Comparison of ENCODE assay signal across 19 cellular contexts in genomic region chr19:24048261-24048660, GRCh38. TPM values are rescaled to one million over a fixed set of nuclear protein-coding genes. Genes with fewer than 3 reads are reported as not detected.
DNase-seq lines count a peak whose midpoint lies in the region; ATAC-seq and TF ChIP-seq lines count a peak whose summit lies in the region.
"Had no signal": no experiment of that assay in that cellular context is flagged by ENCODE, and none has a peak within 500 bp of the region (broad histone marks: within the 10 kb centered on the region; RNA-seq: fewer than 3 reads in every experiment).

No MANE protein-coding gene starts in this region.

- no peak for ATAC-seq in HG03175 (IDR thresholded peaks at IDR 0.05; ENCODE audit: unreplicated experiment)
- ATAC-seq: HCT116 had no signal

- peaks cover 5% of the 10 kb centered on the region for H3K79me1 ChIP-seq in H9 (ENCODE audit: insufficient read depth, low read depth, low read length, poor library complexity, severe bottlenecking)

- no peaks in the 10 kb centered on the region for H4K20me1 ChIP-seq in H9 (ENCODE audit: control insufficient read depth, insufficient read depth, insufficient read length)

- H3K4ac ChIP-seq in H9 (ENCODE audit: low read depth, low read length): no peak overlapping the region

- H3K23me2 ChIP-seq in H9 (ENCODE audit: insufficient read length, low read depth, low read length, poor library complexity, severe bottlenecking): no peaks in the 10 kb centered on the region

- H3K79me2 ChIP-seq in H9 (ENCODE audit: insufficient read depth, low read length): no peaks in the 10 kb centered on the region; the same call in 1 of the 2 replicates

- no peak overlapping the region for H4K5ac ChIP-seq in H9 (ENCODE audit: insufficient read length, low read depth, low read length)

- no peak overlapping the region for H2AK5ac ChIP-seq in H9 (ENCODE audit: insufficient read length, low read length)

- H3K18ac ChIP-seq in H9 (ENCODE audit: insufficient read length, low read depth, low read length): no peak overlapping the region

- H3K4me3 ChIP-seq in GM12864 (ENCODE audit: low read depth, low read length) (no peak overlapping the region), endodermal cell (ENCODE audit: low read length) (no peak overlapping the region), sigmoid colon (no peak overlapping the region)
- H3K4me3 ChIP-seq: MG63, PC-9, SJSA1 had no signal

- H3K4me1 ChIP-seq in H9 (ENCODE audit: insufficient read depth, low read length): no peaks in the 10 kb centered on the region
- H3K4me1 ChIP-seq in endodermal cell (ENCODE audit: control insufficient read depth, insufficient read depth, low read length): peaks cover 2% of the 10 kb centered on the region
- no peaks in the 10 kb centered on the region for H3K4me1 ChIP-seq in sigmoid colon

- WGBS in H9 (ENCODE audit: extremely low coverage, insufficient read length, low lambda C conversion rate): no CpG with 5 or more reads among the region's 10 CpGs
- WGBS in endodermal cell (ENCODE audit: insufficient coverage in 1 of 2, insufficient read length in 1 of 2), 2 experiments: 96 to 97% methylated on average over 9 to 10 of the region's 10 CpGs
- WGBS in sigmoid colon, 2 donors: 94 to 98% methylated on average over 10 of the region's 10 CpGs

- H3K36me3 ChIP-seq in endodermal cell (ENCODE audit: control insufficient read depth, insufficient read depth, low read length) (peaks cover 74% of the 10 kb centered on the region), sigmoid colon (peaks cover 32 to 92% (median 47%) of the 10 kb centered on the region in 4 donors)

- no peak for TF ChIP-seq EP300 in sigmoid colon (IDR thresholded peaks at IDR 0.05)

- H3K27ac Mint-ChIP-seq in H9 (0 out of 7 replicates have a peak overlapping the region, but pooled peaks of 1 of the 3 experiments have one; percentile 37), endodermal cell (no peak overlapping the region)

- H3K4me3 Mint-ChIP-seq in H9 (no peak overlapping the region), endodermal cell (no peak overlapping the region)
- H3K4me3 Mint-ChIP-seq: CD14-positive monocyte had no signal

- no peak overlapping the region for H2BK12ac ChIP-seq in H9 (ENCODE audit: insufficient read length, low read depth, low read length)

- no peak overlapping the region for H2AFZ ChIP-seq in H9 (ENCODE audit: low read length)
- H2AFZ ChIP-seq: PC-9 had no signal

- H3K27me3 ChIP-seq in H9 (ENCODE audit: insufficient read depth, low read length) (no peaks in the 10 kb centered on the region), endodermal cell (ENCODE audit: control insufficient read depth, insufficient read depth, low read length, poor library complexity, severe bottlenecking) (no peaks in the 10 kb centered on the region), sigmoid colon (no peaks in the 10 kb centered on the region)
- H3K27me3 ChIP-seq: MG63, SJSA1 had no signal

- no peak for DNase-seq in GM12864 (ENCODE audit: low read depth)
- DNase-seq in H9: peak; percentile 27
- DNase-seq in endodermal cell: peak; percentile 51
- DNase-seq in mesenteric fat pad (ENCODE audit: low spot score): peak; percentile 62
- DNase-seq in sigmoid colon: no peak
- DNase-seq in T1000 (lab: John Stamatoyannopoulos, UW): no peak
- DNase-seq: AML-193, COR-L47, DMS53, MG63, NCI-H1092, NCI-H146, NCI-H2081, NCI-H774, PC-9 had no signal

- peaks cover 67 to 86% (median 84%) of the 10 kb centered on the region in 3 experiments for H3K36me3 Mint-ChIP-seq in H9 (ENCODE audit: insufficient read depth in 1 of 3, low read depth in 3 of 3)
- peaks cover 82% of the 10 kb centered on the region for H3K36me3 Mint-ChIP-seq in endodermal cell (ENCODE audit: low read depth)

- no peak overlapping the region for H2BK120ac ChIP-seq in H9 (ENCODE audit: low read depth, low read length, poor library complexity, severe bottlenecking)

- H3K4me1 Mint-ChIP-seq in H9 (no peaks in the 10 kb centered on the region), endodermal cell (no peaks in the 10 kb centered on the region)
- H3K4me1 Mint-ChIP-seq: CD14-positive monocyte had no signal

- intact Hi-C loops in sigmoid colon (cut with DNase I): no loop called here

- H2BK15ac ChIP-seq in H9 (ENCODE audit: low read depth, low read length): no peak overlapping the region

- H3K9ac ChIP-seq in H9 (ENCODE audit: extremely low read depth, insufficient read length, low read length): no peak overlapping the region
- H3K9ac ChIP-seq in endodermal cell (ENCODE audit: extremely low read depth, low read length, poor library complexity, severe bottlenecking): no peak overlapping the region

- H3K27ac ChIP-seq in H9 (ENCODE audit: insufficient read length, low read depth, low read length) (no peak overlapping the region), endodermal cell (ENCODE audit: low read depth, low read length) (no peak overlapping the region), sigmoid colon (no peak overlapping the region)
- H3K27ac ChIP-seq: PC-9, SJSA1 had no signal

- H3K4me2 ChIP-seq in H9 (ENCODE audit: insufficient read depth, insufficient read length, low read length): no peak overlapping the region
- H3K4me2 ChIP-seq: PC-9 had no signal

- no peak overlapping the region for H4K8ac ChIP-seq in H9 (replicated peaks; ENCODE audit: insufficient read length, low read depth, low read length)

- H3T11ph ChIP-seq in H9 (ENCODE audit: low read length): no peak overlapping the region

- no peak overlapping the region for H2BK20ac ChIP-seq in H9 (ENCODE audit: low read depth, low read length, poor library complexity, severe bottlenecking)

- H3K27me3 Mint-ChIP-seq in H9 (ENCODE audit: low read depth) (no peaks in the 10 kb centered on the region), endodermal cell (ENCODE audit: insufficient read depth) (no peaks in the 10 kb centered on the region)

- H4K91ac ChIP-seq in H9 (ENCODE audit: insufficient read length, low read depth, low read length): no peak overlapping the region

- no peak for TF ChIP-seq POLR2A in sigmoid colon (IDR thresholded peaks at IDR 0.05)

- no peak overlapping the region for H3K56ac ChIP-seq in H9 (ENCODE audit: insufficient read length, low read depth, low read length)

- peak; percentile 30 for TF ChIP-seq CTCF in GM12864 (IDR thresholded peaks at IDR 0.05; ENCODE audit: low read depth, low read length, missing control alignments)
- peak; percentile 39; the same call in 2 of the 3 replicates for TF ChIP-seq CTCF in H9 (conservative IDR thresholded peaks at IDR 0.05)
- TF ChIP-seq CTCF in endodermal cell (conservative IDR thresholded peaks at IDR 0.05): peak; percentile 53
- TF ChIP-seq CTCF in sigmoid colon (IDR thresholded peaks at IDR 0.05): no peak

- no peak overlapping the region for H3K14ac ChIP-seq in H9 (ENCODE audit: insufficient read depth, low read length)

- H3K9me3 Mint-ChIP-seq in H9: no peaks in the 10 kb centered on the region; a peak in 1 of 5 replicates
- no peaks in the 10 kb centered on the region for H3K9me3 Mint-ChIP-seq in endodermal cell

- H3K23ac ChIP-seq in H9 (ENCODE audit: insufficient read length, low read depth, low read length): no peak overlapping the region

- no peaks in the 10 kb centered on the region for H3K9me3 ChIP-seq in H9 (ENCODE audit: control insufficient read depth, low read depth, low read length)
- H3K9me3 ChIP-seq in endodermal cell (ENCODE audit: control insufficient read depth, low read length): no peaks in the 10 kb centered on the region
- H3K9me3 ChIP-seq in sigmoid colon: no peaks in the 10 kb centered on the region
- H3K9me3 ChIP-seq: MG63, SJSA1 had no signal

- H2BK5ac ChIP-seq in H9 (ENCODE audit: insufficient read length, low read length): no peak overlapping the region

RNA-seq across cellular contexts. Expression of gene ZNF254, which starts 38.7 kb away (rescaled TPM):
- total RNA-seq in H9 (2021): 25.5 and 26.6 TPM in 2 replicates
- 10 to 100 TPM; 30.7 to 33.8 TPM for total RNA-seq in endodermal cell
- polyA plus RNA-seq in endodermal cell (2013, experiment 1 of 2): 37.9 TPM
- 38.6 TPM for polyA plus RNA-seq in endodermal cell (2013, experiment 2 of 2)
- total RNA-seq in mesenteric fat pad: 10.2 TPM
- 10 to 100 TPM; 11.3 to 23.0 (median 18.7) TPM for total RNA-seq in sigmoid colon
- polyA plus RNA-seq in sigmoid colon: 10 to 100 TPM in 1 of 3 donors, 1 to 10 TPM in 2; 5.5 to 11.6 (median 6.0) TPM

Comparison
In these comparisons a context has a peak if more than half of its experiments do, and no peak if none do; other contexts are left out.
1. DNase-seq: peak in H9 (single experiment), endodermal cell (single experiment) and mesenteric fat pad (single experiment); none in GM12864 (single experiment), sigmoid colon (single experiment) and T1000 (single experiment).
2. CTCF ChIP-seq: peak in GM12864 (single experiment), H9 (single experiment) and endodermal cell (single experiment); none in sigmoid colon (0 of 4).